Comparison of ENCODE assay signal across 1 cellular context in genomic region chr17:42783778-42784138, GRCh38.
TF ChIP-seq lines count a peak whose summit lies in the region.

No MANE protein-coding gene starts in this region.

TF ChIP-seq in A549, 52 proteins besides CTCF, POLR2A, EP300 and RAD21:
- TF ChIP-seq CBX8 (IDR thresholded peaks at IDR 0.05) = no peak
- no peak for TF ChIP-seq SMC3 (IDR thresholded peaks at IDR 0.05)
- no peak for TF ChIP-seq SREBF2 (IDR thresholded peaks at IDR 0.05)
- TF ChIP-seq, protein P1, sequence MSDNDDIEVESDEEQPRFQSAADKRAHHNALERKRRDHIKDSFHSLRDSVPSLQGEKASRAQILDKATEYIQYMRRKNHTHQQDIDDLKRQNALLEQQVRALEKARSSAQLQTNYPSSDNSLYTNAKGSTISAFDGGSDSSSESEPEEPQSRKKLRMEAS (IDR thresholded peaks at IDR 0.05) = no peak
- TF ChIP-seq, protein P2, sequence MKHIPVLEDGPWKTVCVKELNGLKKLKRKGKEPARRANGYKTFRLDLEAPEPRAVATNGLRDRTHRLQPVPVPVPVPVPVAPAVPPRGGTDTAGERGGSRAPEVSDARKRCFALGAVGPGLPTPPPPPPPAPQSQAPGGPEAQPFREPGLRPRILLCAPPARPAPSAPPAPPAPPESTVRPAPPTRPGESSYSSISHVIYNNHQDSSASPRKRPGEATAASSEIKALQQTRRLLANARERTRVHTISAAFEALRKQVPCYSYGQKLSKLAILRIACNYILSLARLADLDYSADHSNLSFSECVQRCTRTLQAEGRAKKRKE (CRISPR knock-in tag; IDR thresholded peaks at IDR 0.05; ENCODE audit: low read depth) = no peak
- TF ChIP-seq ZFP36 (IDR thresholded peaks at IDR 0.05; ENCODE audit: borderline replicate concordance, partially characterized antibody) = no peak
- no peak for TF ChIP-seq MAZ (IDR thresholded peaks at IDR 0.05; ENCODE audit: borderline replicate concordance, low read depth, low read length)
